ENCODE assay signal across 1 cellular context in the genomic region with DNA sequence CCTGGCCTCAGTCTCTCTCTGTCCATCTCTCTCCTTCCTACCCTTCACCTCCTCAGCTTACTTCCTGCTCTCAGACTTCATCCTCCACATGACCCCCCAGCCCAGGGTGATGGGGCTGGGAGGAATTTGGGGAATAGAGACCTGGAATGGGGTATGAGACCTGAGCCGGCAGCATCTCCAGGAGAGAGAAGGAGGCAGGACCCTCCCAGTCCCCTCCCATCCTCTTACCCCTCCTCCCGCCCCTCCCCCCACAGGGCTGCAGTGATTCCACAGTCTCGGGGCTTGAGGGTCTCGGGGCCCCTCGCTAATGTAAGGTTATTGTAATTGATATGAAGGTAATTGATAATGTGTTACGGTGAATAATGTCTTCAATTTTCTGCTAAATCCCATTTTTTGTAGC.
TF ChIP-seq lines count a peak whose summit lies in the region.

No MANE protein-coding gene starts in this region.

TF ChIP-seq in H1, 55 proteins besides CTCF, POLR2A, EP300 and RAD21:
- TF ChIP-seq TAF7 (optimal IDR thresholded peaks at IDR 0.05; ENCODE audit: borderline replicate concordance, low read depth, low read length) = no peak
- TF ChIP-seq EGR1 (IDR thresholded peaks at IDR 0.05; ENCODE audit: borderline replicate concordance, low read depth, low read length) = no peak
- TF ChIP-seq FOSL1 (IDR thresholded peaks at IDR 0.05; ENCODE audit: insufficient read depth, low read depth, low read length) = no peak
- no peak for TF ChIP-seq HDAC6 (IDR thresholded peaks at IDR 0.05; ENCODE audit: low read depth, low read length)
- TF ChIP-seq SP4 (IDR thresholded peaks at IDR 0.05; ENCODE audit: low read length) = no peak
- TF ChIP-seq TBP (IDR thresholded peaks at IDR 0.05; ENCODE audit: low read depth, low read length) = no peak
- no peak for TF ChIP-seq SIRT6 (IDR thresholded peaks at IDR 0.05; ENCODE audit: low read length)
- no peak for TF ChIP-seq SIX5 (IDR thresholded peaks at IDR 0.05; ENCODE audit: low read depth, low read length)
- TF ChIP-seq MAX (IDR thresholded peaks at IDR 0.05) = no peak
- TF ChIP-seq HDAC2 (IDR thresholded peaks at IDR 0.05; ENCODE audit: borderline replicate concordance in 1 of 2, low read depth in 2 of 2, low read length in 2 of 2) = no peak
- TF ChIP-seq RNF2 (IDR thresholded peaks at IDR 0.05; ENCODE audit: borderline replicate concordance, low read depth, low read length, missing control alignments, poor library complexity, severe bottlenecking) = no peak
- TF ChIP-seq CHD1 (IDR thresholded peaks at IDR 0.05; ENCODE audit: low read depth, low read length) = no peak
- no peak for TF ChIP-seq SIN3A (conservative IDR thresholded peaks at IDR 0.05 in 1 of 2, IDR thresholded peaks at IDR 0.05 in 1 of 2; ENCODE audit: low read depth in 1 of 2, low read length in 2 of 2)
- TF ChIP-seq TAF1 (IDR thresholded peaks at IDR 0.05; ENCODE audit: low read depth, low read length) = no peak
- TF ChIP-seq JUN (IDR thresholded peaks at IDR 0.05; ENCODE audit: low read depth, low read length) = no peak
